Comparison of ENCODE assay signal across 1 cellular context in the genomic region with DNA sequence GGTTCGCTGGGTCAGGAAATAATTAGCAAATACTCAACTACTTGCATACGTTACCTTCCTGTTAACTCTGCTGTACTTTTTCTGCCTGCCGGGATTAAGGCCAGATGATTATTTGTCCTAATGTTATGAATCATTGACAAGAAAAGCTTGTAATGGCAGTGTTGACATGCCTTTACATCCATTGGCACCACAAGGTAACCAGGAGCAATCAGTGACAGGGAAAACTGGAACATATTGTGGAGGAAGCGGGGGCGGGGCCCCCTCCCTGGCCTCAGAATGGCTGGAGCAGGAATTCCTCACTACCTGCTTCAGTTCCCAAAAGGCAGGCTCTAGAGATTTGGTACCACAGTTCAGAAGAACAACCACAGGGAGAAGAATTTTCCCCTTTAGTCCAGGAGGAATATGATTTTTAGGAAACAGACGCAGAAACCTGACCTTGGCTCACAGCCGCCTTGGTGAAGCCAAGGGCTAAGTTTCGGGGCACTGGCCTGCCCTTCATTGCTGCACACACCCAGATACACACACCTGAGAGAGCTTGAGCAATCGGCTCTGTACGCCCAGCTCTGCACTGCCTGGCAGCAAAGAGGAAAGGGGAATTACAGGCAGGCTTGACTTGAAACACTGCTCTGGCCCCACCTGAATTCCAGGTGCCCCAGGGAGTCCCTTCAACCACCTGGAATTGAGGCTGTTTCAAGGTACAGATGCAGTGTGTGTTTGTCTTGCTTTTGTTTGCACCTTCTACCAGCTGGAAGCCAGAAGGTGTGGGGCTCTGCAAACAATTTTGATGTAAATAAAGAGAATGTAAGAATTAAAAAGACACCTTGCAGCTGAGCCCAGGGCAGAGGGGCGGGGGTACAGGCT.
TF ChIP-seq lines count a peak whose summit lies in the region.

No MANE protein-coding gene starts in this region.

TF ChIP-seq in H1, 55 proteins besides CTCF, POLR2A, EP300 and RAD21 (continued from another document):
- TF ChIP-seq, protein P1, sequence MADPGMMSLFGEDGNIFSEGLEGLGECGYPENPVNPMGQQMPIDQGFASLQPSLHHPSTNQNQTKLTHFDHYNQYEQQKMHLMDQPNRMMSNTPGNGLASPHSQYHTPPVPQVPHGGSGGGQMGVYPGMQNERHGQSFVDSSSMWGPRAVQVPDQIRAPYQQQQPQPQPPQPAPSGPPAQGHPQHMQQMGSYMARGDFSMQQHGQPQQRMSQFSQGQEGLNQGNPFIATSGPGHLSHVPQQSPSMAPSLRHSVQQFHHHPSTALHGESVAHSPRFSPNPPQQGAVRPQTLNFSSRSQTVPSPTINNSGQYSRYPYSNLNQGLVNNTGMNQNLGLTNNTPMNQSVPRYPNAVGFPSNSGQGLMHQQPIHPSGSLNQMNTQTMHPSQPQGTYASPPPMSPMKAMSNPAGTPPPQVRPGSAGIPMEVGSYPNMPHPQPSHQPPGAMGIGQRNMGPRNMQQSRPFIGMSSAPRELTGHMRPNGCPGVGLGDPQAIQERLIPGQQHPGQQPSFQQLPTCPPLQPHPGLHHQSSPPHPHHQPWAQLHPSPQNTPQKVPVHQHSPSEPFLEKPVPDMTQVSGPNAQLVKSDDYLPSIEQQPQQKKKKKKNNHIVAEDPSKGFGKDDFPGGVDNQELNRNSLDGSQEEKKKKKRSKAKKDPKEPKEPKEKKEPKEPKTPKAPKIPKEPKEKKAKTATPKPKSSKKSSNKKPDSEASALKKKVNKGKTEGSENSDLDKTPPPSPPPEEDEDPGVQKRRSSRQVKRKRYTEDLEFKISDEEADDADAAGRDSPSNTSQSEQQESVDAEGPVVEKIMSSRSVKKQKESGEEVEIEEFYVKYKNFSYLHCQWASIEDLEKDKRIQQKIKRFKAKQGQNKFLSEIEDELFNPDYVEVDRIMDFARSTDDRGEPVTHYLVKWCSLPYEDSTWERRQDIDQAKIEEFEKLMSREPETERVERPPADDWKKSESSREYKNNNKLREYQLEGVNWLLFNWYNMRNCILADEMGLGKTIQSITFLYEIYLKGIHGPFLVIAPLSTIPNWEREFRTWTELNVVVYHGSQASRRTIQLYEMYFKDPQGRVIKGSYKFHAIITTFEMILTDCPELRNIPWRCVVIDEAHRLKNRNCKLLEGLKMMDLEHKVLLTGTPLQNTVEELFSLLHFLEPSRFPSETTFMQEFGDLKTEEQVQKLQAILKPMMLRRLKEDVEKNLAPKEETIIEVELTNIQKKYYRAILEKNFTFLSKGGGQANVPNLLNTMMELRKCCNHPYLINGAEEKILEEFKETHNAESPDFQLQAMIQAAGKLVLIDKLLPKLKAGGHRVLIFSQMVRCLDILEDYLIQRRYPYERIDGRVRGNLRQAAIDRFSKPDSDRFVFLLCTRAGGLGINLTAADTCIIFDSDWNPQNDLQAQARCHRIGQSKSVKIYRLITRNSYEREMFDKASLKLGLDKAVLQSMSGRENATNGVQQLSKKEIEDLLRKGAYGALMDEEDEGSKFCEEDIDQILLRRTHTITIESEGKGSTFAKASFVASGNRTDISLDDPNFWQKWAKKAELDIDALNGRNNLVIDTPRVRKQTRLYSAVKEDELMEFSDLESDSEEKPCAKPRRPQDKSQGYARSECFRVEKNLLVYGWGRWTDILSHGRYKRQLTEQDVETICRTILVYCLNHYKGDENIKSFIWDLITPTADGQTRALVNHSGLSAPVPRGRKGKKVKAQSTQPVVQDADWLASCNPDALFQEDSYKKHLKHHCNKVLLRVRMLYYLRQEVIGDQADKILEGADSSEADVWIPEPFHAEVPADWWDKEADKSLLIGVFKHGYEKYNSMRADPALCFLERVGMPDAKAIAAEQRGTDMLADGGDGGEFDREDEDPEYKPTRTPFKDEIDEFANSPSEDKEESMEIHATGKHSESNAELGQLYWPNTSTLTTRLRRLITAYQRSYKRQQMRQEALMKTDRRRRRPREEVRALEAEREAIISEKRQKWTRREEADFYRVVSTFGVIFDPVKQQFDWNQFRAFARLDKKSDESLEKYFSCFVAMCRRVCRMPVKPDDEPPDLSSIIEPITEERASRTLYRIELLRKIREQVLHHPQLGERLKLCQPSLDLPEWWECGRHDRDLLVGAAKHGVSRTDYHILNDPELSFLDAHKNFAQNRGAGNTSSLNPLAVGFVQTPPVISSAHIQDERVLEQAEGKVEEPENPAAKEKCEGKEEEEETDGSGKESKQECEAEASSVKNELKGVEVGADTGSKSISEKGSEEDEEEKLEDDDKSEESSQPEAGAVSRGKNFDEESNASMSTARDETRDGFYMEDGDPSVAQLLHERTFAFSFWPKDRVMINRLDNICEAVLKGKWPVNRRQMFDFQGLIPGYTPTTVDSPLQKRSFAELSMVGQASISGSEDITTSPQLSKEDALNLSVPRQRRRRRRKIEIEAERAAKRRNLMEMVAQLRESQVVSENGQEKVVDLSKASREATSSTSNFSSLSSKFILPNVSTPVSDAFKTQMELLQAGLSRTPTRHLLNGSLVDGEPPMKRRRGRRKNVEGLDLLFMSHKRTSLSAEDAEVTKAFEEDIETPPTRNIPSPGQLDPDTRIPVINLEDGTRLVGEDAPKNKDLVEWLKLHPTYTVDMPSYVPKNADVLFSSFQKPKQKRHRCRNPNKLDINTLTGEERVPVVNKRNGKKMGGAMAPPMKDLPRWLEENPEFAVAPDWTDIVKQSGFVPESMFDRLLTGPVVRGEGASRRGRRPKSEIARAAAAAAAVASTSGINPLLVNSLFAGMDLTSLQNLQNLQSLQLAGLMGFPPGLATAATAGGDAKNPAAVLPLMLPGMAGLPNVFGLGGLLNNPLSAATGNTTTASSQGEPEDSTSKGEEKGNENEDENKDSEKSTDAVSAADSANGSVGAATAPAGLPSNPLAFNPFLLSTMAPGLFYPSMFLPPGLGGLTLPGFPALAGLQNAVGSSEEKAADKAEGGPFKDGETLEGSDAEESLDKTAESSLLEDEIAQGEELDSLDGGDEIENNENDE (IDR thresholded peaks at IDR 0.05; ENCODE audit: insufficient replicate concordance, low read length), result peak; percentile 92
- TF ChIP-seq RFX5 (IDR thresholded peaks at IDR 0.05; ENCODE audit: borderline replicate concordance, low read depth, low read length) (no peak), HDAC6 (IDR thresholded peaks at IDR 0.05; ENCODE audit: low read depth, low read length) (no peak), SAP30 (IDR thresholded peaks at IDR 0.05; ENCODE audit: insufficient read depth, insufficient replicate concordance, low read length) (no peak), EGR1 (IDR thresholded peaks at IDR 0.05; ENCODE audit: borderline replicate concordance, low read depth, low read length) (peak; percentile 66; the same call in 1 of the 2 replicates), CREB1 (IDR thresholded peaks at IDR 0.05) (no peak; the same call in 1 of the 2 replicates), SIX5 (IDR thresholded peaks at IDR 0.05; ENCODE audit: low read depth, low read length) (no peak), TAF1 (IDR thresholded peaks at IDR 0.05; ENCODE audit: low read depth, low read length) (0 out of 2 replicates have a peak, but pooled peaks have one; percentile 32), NANOG (IDR thresholded peaks at IDR 0.05; ENCODE audit: insufficient read depth, low read depth, low read length, poor library complexity, severe bottlenecking) (peak; percentile 47), KDM1A (IDR thresholded peaks at IDR 0.05; ENCODE audit: borderline replicate concordance, low read length) (peak; percentile 71; the same call in 1 of the 2 replicates), FOSL1 (IDR thresholded peaks at IDR 0.05; ENCODE audit: insufficient read depth, low read depth, low read length) (no peak), RNF2 (IDR thresholded peaks at IDR 0.05; ENCODE audit: borderline replicate concordance, low read depth, low read length, missing control alignments, poor library complexity, severe bottlenecking) (no peak), TBP (IDR thresholded peaks at IDR 0.05; ENCODE audit: low read depth, low read length) (peak; percentile 71), YY1 (IDR thresholded peaks at IDR 0.05; ENCODE audit: low read depth, low read length) (peak; percentile 69; the same call in 1 of the 2 replicates), CHD1 (IDR thresholded peaks at IDR 0.05; ENCODE audit: low read depth, low read length) (no peak), BACH1 (IDR thresholded peaks at IDR 0.05; ENCODE audit: low read length) (no peak), KDM5A (IDR thresholded peaks at IDR 0.05; ENCODE audit: low read length) (no peak), BCL11A (IDR thresholded peaks at IDR 0.05; ENCODE audit: low read depth in 2 of 2, low read length in 2 of 2) (peak; percentile 22 to 64), SRF (IDR thresholded peaks at IDR 0.05; ENCODE audit: low read depth, low read length) (no peak), SP1 (IDR thresholded peaks at IDR 0.05; ENCODE audit: low read depth, low read length) (peak; percentile 83), GABPA (IDR thresholded peaks at IDR 0.05; ENCODE audit: borderline replicate concordance, insufficient read depth, low read length) (no peak), SUZ12 (IDR thresholded peaks at IDR 0.05; ENCODE audit: low read length) (no peak), NRF1 (IDR thresholded peaks at IDR 0.05; ENCODE audit: low read depth, low read length) (no peak), POU5F1 (IDR thresholded peaks at IDR 0.05; ENCODE audit: low read depth, low read length) (0 out of 2 replicates have a peak, but pooled peaks have one; percentile 51), TAF7 (optimal IDR thresholded peaks at IDR 0.05; ENCODE audit: borderline replicate concordance, low read depth, low read length) (peak; percentile 7), BRCA1 (IDR thresholded peaks at IDR 0.05; ENCODE audit: low read depth, low read length) (no peak), CEBPB (IDR thresholded peaks at IDR 0.05; ENCODE audit: low read depth, low read length) (peak; percentile 91), CBX8 (IDR thresholded peaks at IDR 0.05; ENCODE audit: borderline replicate concordance, low read depth, low read length) (no peak), ZNF274 (IDR thresholded peaks at IDR 0.05; ENCODE audit: borderline replicate concordance, extremely low read depth, low read length) (no peak), RBBP5 (IDR thresholded peaks at IDR 0.05; ENCODE audit: borderline replicate concordance, low read depth, low read length) (peak; percentile 92), EZH2 (IDR thresholded peaks at IDR 0.05; ENCODE audit: low read depth, low read length, severe bottlenecking) (no peak), SP2 (IDR thresholded peaks at IDR 0.05; ENCODE audit: low read length) (no peak), TEAD4 (IDR thresholded peaks at IDR 0.05; ENCODE audit: low read depth, low read length) (peak; percentile 97), KDM4A (IDR thresholded peaks at IDR 0.05; ENCODE audit: low read depth, low read length, severe bottlenecking) (no peak), SP4 (IDR thresholded peaks at IDR 0.05; ENCODE audit: low read length) (no peak), POLR2AphosphoS5 (IDR thresholded peaks at IDR 0.05; ENCODE audit: low read depth, low read length) (peak; percentile 79), SIN3A (conservative IDR thresholded peaks at IDR 0.05 in 1 of 2, IDR thresholded peaks at IDR 0.05 in 1 of 2; ENCODE audit: low read depth in 1 of 2, low read length in 2 of 2) (0 out of 4 replicates have a peak, but pooled peaks of 1 of the 2 experiments have one; percentile 62), CTBP2 (IDR thresholded peaks at IDR 0.05; ENCODE audit: borderline replicate concordance, insufficient read depth, insufficient read length, low read length) (no peak), ASH2L (IDR thresholded peaks at IDR 0.05; ENCODE audit: low read length) (peak; percentile 97), JUN (IDR thresholded peaks at IDR 0.05; ENCODE audit: low read depth, low read length) (no peak), HDAC2 (IDR thresholded peaks at IDR 0.05; ENCODE audit: borderline replicate concordance in 1 of 2, low read depth in 2 of 2, low read length in 2 of 2) (peak; percentile 86 to 94; a peak in 3 of 4 replicates), MAFK (IDR thresholded peaks at IDR 0.05; ENCODE audit: low read depth, low read length) (no peak), GTF2F1 (IDR thresholded peaks at IDR 0.05; ENCODE audit: borderline replicate concordance, low read depth, low read length) (no peak), PHF8 (conservative IDR thresholded peaks at IDR 0.05; ENCODE audit: low read depth, low read length) (no peak), CHD2 (IDR thresholded peaks at IDR 0.05; ENCODE audit: low read length) (no peak), SIRT6 (IDR thresholded peaks at IDR 0.05; ENCODE audit: low read length) (no peak), RXRA (IDR thresholded peaks at IDR 0.05; ENCODE audit: insufficient read depth, low read depth, low read length) (no peak)
- TF ChIP-seq, protein P2, sequence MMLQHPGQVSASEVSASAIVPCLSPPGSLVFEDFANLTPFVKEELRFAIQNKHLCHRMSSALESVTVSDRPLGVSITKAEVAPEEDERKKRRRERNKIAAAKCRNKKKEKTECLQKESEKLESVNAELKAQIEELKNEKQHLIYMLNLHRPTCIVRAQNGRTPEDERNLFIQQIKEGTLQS (IDR thresholded peaks at IDR 0.05; ENCODE audit: insufficient read depth, low read depth, low read length), result no peak
- TF ChIP-seq, protein P3, sequence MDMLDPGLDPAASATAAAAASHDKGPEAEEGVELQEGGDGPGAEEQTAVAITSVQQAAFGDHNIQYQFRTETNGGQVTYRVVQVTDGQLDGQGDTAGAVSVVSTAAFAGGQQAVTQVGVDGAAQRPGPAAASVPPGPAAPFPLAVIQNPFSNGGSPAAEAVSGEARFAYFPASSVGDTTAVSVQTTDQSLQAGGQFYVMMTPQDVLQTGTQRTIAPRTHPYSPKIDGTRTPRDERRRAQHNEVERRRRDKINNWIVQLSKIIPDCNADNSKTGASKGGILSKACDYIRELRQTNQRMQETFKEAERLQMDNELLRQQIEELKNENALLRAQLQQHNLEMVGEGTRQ (IDR thresholded peaks at IDR 0.05; ENCODE audit: low read length), result no peak
- TF ChIP-seq, protein P4, sequence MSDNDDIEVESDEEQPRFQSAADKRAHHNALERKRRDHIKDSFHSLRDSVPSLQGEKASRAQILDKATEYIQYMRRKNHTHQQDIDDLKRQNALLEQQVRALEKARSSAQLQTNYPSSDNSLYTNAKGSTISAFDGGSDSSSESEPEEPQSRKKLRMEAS (IDR thresholded peaks at IDR 0.05), result peak; percentile 60
- TF ChIP-seq, protein P5, sequence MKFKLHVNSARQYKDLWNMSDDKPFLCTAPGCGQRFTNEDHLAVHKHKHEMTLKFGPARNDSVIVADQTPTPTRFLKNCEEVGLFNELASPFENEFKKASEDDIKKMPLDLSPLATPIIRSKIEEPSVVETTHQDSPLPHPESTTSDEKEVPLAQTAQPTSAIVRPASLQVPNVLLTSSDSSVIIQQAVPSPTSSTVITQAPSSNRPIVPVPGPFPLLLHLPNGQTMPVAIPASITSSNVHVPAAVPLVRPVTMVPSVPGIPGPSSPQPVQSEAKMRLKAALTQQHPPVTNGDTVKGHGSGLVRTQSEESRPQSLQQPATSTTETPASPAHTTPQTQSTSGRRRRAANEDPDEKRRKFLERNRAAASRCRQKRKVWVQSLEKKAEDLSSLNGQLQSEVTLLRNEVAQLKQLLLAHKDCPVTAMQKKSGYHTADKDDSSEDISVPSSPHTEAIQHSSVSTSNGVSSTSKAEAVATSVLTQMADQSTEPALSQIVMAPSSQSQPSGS (IDR thresholded peaks at IDR 0.05; ENCODE audit: low read length), result peak; percentile 53; the same call in 1 of the 2 replicates
